Comparison of ENCODE assay signal across 1 cellular context in the genomic region with DNA sequence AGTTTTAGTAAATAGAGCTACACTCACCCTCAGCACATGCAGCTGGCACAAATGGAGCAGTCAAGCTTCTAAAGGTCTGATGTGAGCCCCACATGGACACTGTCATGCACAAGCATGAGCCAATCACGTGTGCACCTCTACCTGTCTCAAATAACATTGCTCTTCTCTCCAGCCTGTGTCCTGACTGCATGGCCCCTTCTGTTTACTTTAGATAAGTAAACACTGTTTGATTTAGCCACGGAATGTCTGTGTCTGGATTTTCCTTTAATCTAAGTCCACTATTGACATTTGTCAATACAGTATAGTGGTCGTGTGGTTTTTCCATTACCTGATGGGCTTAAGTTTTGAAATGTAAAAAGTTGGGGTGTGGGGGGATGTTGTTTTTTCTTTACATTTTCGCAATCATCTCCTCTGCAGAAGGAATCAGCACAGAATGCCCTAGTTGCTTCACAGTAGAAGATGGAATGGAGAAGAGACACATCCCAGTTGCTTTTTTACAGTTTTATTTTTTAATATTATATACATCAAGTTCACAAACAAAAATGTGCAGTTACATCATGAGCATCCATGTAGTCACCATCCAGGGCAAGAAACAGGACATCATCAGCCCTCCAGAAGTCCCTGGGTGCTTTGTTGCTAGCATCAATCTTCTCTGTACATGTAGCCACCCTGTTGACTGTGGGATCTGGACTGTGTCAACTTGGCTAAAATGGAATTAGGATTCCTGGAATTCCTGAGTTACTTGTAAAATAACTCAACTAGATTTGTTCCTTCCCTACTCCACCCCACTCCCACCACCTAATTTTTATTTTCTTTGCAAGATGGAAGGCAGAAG.
TF ChIP-seq lines count a peak whose summit lies in the region.

No MANE protein-coding gene starts in this region.

TF ChIP-seq in HepG2, 621 proteins besides CTCF, POLR2A, EP300 and RAD21 (continued from another document and continues in another):
- peak; percentile 66; the same call in 1 of the 2 replicates for TF ChIP-seq ZNF556 (CRISPR knock-in tag; IDR thresholded peaks at IDR 0.05; ENCODE audit: borderline replicate concordance)
- no peak for TF ChIP-seq SCMH1 (CRISPR knock-in tag; IDR thresholded peaks at IDR 0.05; ENCODE audit: borderline replicate concordance)
- TF ChIP-seq NFYC (CRISPR knock-in tag; IDR thresholded peaks at IDR 0.05): peak; percentile 24
- TF ChIP-seq, protein P1, sequence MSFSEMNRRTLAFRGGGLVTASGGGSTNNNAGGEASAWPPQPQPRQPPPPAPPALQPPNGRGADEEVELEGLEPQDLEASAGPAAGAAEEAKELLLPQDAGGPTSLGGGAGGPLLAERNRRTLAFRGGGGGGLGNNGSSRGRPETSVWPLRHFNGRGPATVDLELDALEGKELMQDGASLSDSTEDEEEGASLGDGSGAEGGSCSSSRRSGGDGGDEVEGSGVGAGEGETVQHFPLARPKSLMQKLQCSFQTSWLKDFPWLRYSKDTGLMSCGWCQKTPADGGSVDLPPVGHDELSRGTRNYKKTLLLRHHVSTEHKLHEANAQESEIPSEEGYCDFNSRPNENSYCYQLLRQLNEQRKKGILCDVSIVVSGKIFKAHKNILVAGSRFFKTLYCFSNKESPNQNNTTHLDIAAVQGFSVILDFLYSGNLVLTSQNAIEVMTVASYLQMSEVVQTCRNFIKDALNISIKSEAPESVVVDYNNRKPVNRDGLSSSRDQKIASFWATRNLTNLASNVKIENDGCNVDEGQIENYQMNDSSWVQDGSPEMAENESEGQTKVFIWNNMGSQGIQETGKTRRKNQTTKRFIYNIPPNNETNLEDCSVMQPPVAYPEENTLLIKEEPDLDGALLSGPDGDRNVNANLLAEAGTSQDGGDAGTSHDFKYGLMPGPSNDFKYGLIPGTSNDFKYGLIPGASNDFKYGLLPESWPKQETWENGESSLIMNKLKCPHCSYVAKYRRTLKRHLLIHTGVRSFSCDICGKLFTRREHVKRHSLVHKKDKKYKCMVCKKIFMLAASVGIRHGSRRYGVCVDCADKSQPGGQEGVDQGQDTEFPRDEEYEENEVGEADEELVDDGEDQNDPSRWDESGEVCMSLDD (CRISPR knock-in tag; IDR thresholded peaks at IDR 0.05; ENCODE audit: borderline replicate concordance): peak; percentile 96
- TF ChIP-seq, protein P2, sequence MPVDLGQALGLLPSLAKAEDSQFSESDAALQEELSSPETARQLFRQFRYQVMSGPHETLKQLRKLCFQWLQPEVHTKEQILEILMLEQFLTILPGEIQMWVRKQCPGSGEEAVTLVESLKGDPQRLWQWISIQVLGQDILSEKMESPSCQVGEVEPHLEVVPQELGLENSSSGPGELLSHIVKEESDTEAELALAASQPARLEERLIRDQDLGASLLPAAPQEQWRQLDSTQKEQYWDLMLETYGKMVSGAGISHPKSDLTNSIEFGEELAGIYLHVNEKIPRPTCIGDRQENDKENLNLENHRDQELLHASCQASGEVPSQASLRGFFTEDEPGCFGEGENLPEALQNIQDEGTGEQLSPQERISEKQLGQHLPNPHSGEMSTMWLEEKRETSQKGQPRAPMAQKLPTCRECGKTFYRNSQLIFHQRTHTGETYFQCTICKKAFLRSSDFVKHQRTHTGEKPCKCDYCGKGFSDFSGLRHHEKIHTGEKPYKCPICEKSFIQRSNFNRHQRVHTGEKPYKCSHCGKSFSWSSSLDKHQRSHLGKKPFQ (CRISPR knock-in tag; IDR thresholded peaks at IDR 0.05; ENCODE audit: insufficient replicate concordance): no peak
- TF ChIP-seq HDAC1 (CRISPR knock-in tag; IDR thresholded peaks at IDR 0.05): peak; percentile 90
- peak; percentile 63 for TF ChIP-seq ZFP36 (IDR thresholded peaks at IDR 0.05; ENCODE audit: borderline replicate concordance, low read depth, low read length, partially characterized antibody)
- TF ChIP-seq ZNF766 (CRISPR knock-in tag; IDR thresholded peaks at IDR 0.05; ENCODE audit: borderline replicate concordance): no peak
- no peak for TF ChIP-seq ZSCAN12 (CRISPR knock-in tag; IDR thresholded peaks at IDR 0.05)
- TF ChIP-seq RXRA (CRISPR knock-in tag; IDR thresholded peaks at IDR 0.05): peak; percentile 81; the same call in 1 of the 2 replicates
- peak; percentile 90 for TF ChIP-seq SOX13 (IDR thresholded peaks at IDR 0.05)
- peak in 1 of 2 experiments; percentile 95; a peak in 2 of 4 replicates for TF ChIP-seq SOX13 (CRISPR knock-in tag; conservative IDR thresholded peaks at IDR 0.05 in 1 of 2, IDR thresholded peaks at IDR 0.05 in 1 of 2)
- TF ChIP-seq HOXA5 (CRISPR knock-in tag; IDR thresholded peaks at IDR 0.05): peak; percentile 66
- TF ChIP-seq, protein P3, sequence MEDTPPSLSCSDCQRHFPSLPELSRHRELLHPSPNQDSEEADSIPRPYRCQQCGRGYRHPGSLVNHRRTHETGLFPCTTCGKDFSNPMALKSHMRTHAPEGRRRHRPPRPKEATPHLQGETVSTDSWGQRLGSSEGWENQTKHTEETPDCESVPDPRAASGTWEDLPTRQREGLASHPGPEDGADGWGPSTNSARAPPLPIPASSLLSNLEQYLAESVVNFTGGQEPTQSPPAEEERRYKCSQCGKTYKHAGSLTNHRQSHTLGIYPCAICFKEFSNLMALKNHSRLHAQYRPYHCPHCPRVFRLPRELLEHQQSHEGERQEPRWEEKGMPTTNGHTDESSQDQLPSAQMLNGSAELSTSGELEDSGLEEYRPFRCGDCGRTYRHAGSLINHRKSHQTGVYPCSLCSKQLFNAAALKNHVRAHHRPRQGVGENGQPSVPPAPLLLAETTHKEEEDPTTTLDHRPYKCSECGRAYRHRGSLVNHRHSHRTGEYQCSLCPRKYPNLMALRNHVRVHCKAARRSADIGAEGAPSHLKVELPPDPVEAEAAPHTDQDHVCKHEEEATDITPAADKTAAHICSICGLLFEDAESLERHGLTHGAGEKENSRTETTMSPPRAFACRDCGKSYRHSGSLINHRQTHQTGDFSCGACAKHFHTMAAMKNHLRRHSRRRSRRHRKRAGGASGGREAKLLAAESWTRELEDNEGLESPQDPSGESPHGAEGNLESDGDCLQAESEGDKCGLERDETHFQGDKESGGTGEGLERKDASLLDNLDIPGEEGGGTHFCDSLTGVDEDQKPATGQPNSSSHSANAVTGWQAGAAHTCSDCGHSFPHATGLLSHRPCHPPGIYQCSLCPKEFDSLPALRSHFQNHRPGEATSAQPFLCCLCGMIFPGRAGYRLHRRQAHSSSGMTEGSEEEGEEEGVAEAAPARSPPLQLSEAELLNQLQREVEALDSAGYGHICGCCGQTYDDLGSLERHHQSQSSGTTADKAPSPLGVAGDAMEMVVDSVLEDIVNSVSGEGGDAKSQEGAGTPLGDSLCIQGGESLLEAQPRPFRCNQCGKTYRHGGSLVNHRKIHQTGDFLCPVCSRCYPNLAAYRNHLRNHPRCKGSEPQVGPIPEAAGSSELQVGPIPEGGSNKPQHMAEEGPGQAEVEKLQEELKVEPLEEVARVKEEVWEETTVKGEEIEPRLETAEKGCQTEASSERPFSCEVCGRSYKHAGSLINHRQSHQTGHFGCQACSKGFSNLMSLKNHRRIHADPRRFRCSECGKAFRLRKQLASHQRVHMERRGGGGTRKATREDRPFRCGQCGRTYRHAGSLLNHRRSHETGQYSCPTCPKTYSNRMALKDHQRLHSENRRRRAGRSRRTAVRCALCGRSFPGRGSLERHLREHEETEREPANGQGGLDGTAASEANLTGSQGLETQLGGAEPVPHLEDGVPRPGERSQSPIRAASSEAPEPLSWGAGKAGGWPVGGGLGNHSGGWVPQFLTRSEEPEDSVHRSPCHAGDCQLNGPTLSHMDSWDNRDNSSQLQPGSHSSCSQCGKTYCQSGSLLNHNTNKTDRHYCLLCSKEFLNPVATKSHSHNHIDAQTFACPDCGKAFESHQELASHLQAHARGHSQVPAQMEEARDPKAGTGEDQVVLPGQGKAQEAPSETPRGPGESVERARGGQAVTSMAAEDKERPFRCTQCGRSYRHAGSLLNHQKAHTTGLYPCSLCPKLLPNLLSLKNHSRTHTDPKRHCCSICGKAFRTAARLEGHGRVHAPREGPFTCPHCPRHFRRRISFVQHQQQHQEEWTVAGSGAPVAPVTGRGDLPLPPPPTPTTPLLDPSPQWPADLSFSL (CRISPR knock-in tag; IDR thresholded peaks at IDR 0.05): no peak; the same call in 1 of the 2 replicates
- peak; percentile 31; the same call in 1 of the 2 replicates for TF ChIP-seq NFYB (CRISPR knock-in tag; IDR thresholded peaks at IDR 0.05)
- TF ChIP-seq ISL2 (CRISPR knock-in tag; IDR thresholded peaks at IDR 0.05): peak; percentile 100
- 0 out of 2 replicates have a peak, but pooled peaks have one; percentile 44 for TF ChIP-seq MAZ (IDR thresholded peaks at IDR 0.05; ENCODE audit: borderline replicate concordance, low read depth, low read length)
- TF ChIP-seq MAZ (CRISPR knock-in tag; IDR thresholded peaks at IDR 0.05; ENCODE audit: low read depth): no peak
- TF ChIP-seq, protein P4, sequence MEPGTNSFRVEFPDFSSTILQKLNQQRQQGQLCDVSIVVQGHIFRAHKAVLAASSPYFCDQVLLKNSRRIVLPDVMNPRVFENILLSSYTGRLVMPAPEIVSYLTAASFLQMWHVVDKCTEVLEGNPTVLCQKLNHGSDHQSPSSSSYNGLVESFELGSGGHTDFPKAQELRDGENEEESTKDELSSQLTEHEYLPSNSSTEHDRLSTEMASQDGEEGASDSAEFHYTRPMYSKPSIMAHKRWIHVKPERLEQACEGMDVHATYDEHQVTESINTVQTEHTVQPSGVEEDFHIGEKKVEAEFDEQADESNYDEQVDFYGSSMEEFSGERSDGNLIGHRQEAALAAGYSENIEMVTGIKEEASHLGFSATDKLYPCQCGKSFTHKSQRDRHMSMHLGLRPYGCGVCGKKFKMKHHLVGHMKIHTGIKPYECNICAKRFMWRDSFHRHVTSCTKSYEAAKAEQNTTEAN (CRISPR knock-in tag; conservative IDR thresholded peaks at IDR 0.05): peak; percentile 81
- TF ChIP-seq, protein P5, sequence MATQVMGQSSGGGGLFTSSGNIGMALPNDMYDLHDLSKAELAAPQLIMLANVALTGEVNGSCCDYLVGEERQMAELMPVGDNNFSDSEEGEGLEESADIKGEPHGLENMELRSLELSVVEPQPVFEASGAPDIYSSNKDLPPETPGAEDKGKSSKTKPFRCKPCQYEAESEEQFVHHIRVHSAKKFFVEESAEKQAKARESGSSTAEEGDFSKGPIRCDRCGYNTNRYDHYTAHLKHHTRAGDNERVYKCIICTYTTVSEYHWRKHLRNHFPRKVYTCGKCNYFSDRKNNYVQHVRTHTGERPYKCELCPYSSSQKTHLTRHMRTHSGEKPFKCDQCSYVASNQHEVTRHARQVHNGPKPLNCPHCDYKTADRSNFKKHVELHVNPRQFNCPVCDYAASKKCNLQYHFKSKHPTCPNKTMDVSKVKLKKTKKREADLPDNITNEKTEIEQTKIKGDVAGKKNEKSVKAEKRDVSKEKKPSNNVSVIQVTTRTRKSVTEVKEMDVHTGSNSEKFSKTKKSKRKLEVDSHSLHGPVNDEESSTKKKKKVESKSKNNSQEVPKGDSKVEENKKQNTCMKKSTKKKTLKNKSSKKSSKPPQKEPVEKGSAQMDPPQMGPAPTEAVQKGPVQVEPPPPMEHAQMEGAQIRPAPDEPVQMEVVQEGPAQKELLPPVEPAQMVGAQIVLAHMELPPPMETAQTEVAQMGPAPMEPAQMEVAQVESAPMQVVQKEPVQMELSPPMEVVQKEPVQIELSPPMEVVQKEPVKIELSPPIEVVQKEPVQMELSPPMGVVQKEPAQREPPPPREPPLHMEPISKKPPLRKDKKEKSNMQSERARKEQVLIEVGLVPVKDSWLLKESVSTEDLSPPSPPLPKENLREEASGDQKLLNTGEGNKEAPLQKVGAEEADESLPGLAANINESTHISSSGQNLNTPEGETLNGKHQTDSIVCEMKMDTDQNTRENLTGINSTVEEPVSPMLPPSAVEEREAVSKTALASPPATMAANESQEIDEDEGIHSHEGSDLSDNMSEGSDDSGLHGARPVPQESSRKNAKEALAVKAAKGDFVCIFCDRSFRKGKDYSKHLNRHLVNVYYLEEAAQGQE (IDR thresholded peaks at IDR 0.05; ENCODE audit: borderline replicate concordance in 1 of 2, low read depth in 1 of 2, low read length in 2 of 2): peak in 1 of 2 experiments; percentile 77; a peak in 2 of 4 replicates
- TF ChIP-seq, protein P6, sequence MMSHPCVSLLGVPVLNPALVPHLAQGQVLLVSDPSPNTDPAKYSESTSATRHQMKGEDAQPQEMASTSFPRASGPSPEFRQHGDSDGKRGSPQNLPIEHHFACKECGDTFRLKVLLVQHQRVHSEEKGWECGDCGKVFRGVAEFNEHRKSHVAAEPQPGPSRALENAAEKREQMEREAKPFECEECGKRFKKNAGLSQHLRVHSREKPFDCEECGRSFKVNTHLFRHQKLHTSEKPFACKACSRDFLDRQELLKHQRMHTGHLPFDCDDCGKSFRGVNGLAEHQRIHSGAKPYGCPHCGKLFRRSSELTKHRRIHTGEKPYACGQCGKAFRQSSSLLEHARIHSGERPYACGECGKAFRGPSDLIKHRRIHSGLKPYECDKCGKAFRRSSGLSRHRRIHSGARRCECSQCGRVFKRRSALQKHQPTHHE (CRISPR knock-in tag; IDR thresholded peaks at IDR 0.05; ENCODE audit: borderline replicate concordance): 0 out of 2 replicates have a peak, but pooled peaks have one; percentile 31
- TF ChIP-seq HNF4A (CRISPR knock-in tag; IDR thresholded peaks at IDR 0.05): peak; percentile 78
- TF ChIP-seq, protein P7, sequence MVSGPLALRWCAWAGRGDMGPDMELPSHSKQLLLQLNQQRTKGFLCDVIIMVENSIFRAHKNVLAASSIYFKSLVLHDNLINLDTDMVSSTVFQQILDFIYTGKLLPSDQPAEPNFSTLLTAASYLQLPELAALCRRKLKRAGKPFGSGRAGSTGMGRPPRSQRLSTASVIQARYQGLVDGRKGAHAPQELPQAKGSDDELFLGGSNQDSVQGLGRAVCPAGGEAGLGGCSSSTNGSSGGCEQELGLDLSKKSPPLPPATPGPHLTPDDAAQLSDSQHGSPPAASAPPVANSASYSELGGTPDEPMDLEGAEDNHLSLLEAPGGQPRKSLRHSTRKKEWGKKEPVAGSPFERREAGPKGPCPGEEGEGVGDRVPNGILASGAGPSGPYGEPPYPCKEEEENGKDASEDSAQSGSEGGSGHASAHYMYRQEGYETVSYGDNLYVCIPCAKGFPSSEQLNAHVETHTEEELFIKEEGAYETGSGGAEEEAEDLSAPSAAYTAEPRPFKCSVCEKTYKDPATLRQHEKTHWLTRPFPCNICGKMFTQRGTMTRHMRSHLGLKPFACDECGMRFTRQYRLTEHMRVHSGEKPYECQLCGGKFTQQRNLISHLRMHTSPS (CRISPR knock-in tag; IDR thresholded peaks at IDR 0.05; ENCODE audit: low read depth): peak; percentile 66; the same call in 1 of the 2 replicates
- 0 out of 2 replicates have a peak, but pooled peaks have one; percentile 19 for TF ChIP-seq BORCS8-MEF2B (CRISPR knock-in tag; IDR thresholded peaks at IDR 0.05)
- no peak for TF ChIP-seq ESRRA (CRISPR knock-in tag; IDR thresholded peaks at IDR 0.05; ENCODE audit: low read depth)
- TF ChIP-seq, protein P8, sequence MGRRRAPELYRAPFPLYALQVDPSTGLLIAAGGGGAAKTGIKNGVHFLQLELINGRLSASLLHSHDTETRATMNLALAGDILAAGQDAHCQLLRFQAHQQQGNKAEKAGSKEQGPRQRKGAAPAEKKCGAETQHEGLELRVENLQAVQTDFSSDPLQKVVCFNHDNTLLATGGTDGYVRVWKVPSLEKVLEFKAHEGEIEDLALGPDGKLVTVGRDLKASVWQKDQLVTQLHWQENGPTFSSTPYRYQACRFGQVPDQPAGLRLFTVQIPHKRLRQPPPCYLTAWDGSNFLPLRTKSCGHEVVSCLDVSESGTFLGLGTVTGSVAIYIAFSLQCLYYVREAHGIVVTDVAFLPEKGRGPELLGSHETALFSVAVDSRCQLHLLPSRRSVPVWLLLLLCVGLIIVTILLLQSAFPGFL (CRISPR knock-in tag; IDR thresholded peaks at IDR 0.05): no peak
- TF ChIP-seq JUN (CRISPR knock-in tag; IDR thresholded peaks at IDR 0.05): peak; percentile 50; the same call in 1 of the 2 replicates
- TF ChIP-seq ETV6 (CRISPR knock-in tag; conservative IDR thresholded peaks at IDR 0.05): no peak
- peak; percentile 96 for TF ChIP-seq BCL6 (CRISPR knock-in tag; IDR thresholded peaks at IDR 0.05)
- TF ChIP-seq TBX3 (IDR thresholded peaks at IDR 0.05; ENCODE audit: borderline replicate concordance): peak; percentile 98
- TF ChIP-seq NCOA1 (CRISPR knock-in tag; IDR thresholded peaks at IDR 0.05): peak; percentile 91; the same call in 1 of the 2 replicates
- TF ChIP-seq GATAD2A (CRISPR knock-in tag; IDR thresholded peaks at IDR 0.05): peak; percentile 98
- peak; percentile 91 for TF ChIP-seq ERF (CRISPR knock-in tag; IDR thresholded peaks at IDR 0.05)
- TF ChIP-seq ZNF468 (CRISPR knock-in tag; IDR thresholded peaks at IDR 0.05): no peak
